1 cellular context compared by ENCODE assay signal in the genomic region with DNA sequence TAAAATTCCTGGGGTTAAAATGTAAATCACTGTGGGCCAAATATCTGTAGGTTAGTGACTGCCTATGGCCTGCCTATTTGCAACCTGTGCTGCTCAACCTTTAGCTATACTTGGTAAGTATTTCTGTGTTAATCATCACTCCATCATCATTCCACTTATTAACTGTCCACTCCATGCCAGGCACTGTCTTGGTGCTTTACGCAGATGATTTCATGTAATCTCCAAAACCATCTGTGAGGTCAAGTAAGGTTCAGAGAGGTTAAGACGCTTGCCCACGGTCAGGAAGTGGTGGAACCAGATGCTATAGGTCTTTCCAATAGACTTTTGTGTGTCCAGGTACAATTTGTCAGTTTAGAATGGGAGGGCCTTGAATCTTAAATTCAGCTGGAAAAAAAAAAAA.
TF ChIP-seq lines count a peak whose summit lies in the region.

No MANE protein-coding gene starts in this region.

TF ChIP-seq in H1, 55 proteins besides CTCF, POLR2A, EP300 and RAD21:
- no peak for TF ChIP-seq FOSL1 (IDR thresholded peaks at IDR 0.05; ENCODE audit: insufficient read depth, low read depth, low read length)
- no peak for TF ChIP-seq BCL11A (IDR thresholded peaks at IDR 0.05; ENCODE audit: low read depth in 2 of 2, low read length in 2 of 2)
- TF ChIP-seq BACH1 (IDR thresholded peaks at IDR 0.05; ENCODE audit: low read length): no peak
- TF ChIP-seq CEBPB (IDR thresholded peaks at IDR 0.05; ENCODE audit: low read depth, low read length): no peak
- no peak for TF ChIP-seq EZH2 (IDR thresholded peaks at IDR 0.05; ENCODE audit: low read depth, low read length, severe bottlenecking)
- no peak for TF ChIP-seq MAFK (IDR thresholded peaks at IDR 0.05; ENCODE audit: low read depth, low read length)
